ENCODE assay signal across 8 cellular contexts in the genomic region with DNA sequence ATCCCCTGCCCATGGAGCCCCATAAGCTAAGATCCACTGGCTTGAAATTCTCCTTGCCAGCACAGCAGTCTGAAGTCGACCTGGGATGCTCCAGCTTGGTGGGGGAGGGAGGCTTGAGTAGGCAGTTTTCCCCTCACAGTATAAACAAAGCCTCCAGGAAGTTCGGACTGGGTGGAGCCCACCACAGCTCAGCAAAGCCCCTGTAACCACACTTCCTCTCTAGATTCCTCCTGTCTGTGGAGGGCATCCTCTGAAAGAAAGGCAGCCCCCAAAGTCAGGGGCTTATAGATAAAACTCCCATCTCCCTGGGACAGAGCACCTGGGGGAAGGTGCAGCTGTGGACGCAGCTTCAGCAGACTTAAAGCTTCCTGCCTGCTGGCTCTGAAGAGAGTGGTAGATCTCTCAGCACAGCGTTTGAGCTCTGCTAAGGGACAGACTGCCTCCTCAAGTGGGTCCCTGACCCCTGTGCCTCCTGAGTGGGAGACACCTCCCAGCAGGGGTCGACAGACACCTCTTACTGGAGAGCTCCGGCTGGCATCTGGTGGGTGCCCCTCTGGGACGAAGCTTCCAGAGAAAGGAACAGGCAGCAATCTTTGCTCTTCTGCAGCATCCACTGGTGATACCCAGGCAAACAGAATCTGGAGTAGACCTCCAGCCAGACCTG.
A peak's percentile ranks its signal among the peaks of the same experiment; 100 is the strongest.
DNase-seq lines count a peak whose midpoint lies in the region; ATAC-seq and TF ChIP-seq lines count a peak whose summit lies in the region.
"Not testable (repeated sequence)": the region's sequence is repeated elsewhere in the genome, so short reads cannot be mapped to it uniquely, and the experiment has no call there.

No MANE protein-coding gene starts in this region.

- H3K27me3 ChIP-seq in DND-41 (ENCODE audit: insufficient read depth, low read length, poor library complexity); OCI-LY1 (ENCODE audit: insufficient read depth, low read length): not testable (repeated sequence)

- H4K20me1 ChIP-seq in DND-41 (ENCODE audit: insufficient read depth, low read length); OCI-LY1 (ENCODE audit: insufficient read depth, low read length): not testable (repeated sequence)

- H3K4me2 ChIP-seq in DND-41 (ENCODE audit: insufficient read depth, low read length) = peak overlapping the region; percentile 57
- H3K4me2 ChIP-seq in OCI-LY1 (ENCODE audit: low read length) = peak overlapping the region; percentile 50

- H3K4me3 ChIP-seq in DND-41 (ENCODE audit: low read depth in 1 of 2, low read length in 2 of 2) = peak overlapping the region in 1 of 2 experiments; percentile 37; a peak in 2 of 4 replicates
- peak overlapping the region; percentile 26 for H3K4me3 ChIP-seq in OCI-LY1 (ENCODE audit: low read depth, low read length, poor library complexity, severe bottlenecking)

- not testable (repeated sequence) for H3K36me3 ChIP-seq in DND-41 (ENCODE audit: insufficient read depth, low read length); OCI-LY1 (ENCODE audit: insufficient read depth, low read length)

- H3K4me1 Mint-ChIP-seq in WTC11 = peaks cover 29% of the 10 kb centered on the region
- peaks cover 23% of the 10 kb centered on the region for H3K4me1 Mint-ChIP-seq in activated T-helper 17 cell treated with anti-CD3 and anti-CD28 coated beads, Interleukin-2, amount 50 U/mL, for 72 hours
- H3K4me1 Mint-ChIP-seq in effector memory CD8-positive, alpha-beta T cell (ENCODE audit: low read depth in 2 of 2) = peaks cover 48 to 74% of the 10 kb centered on the region in 2 donors
- H3K4me1 Mint-ChIP-seq in natural killer cell = peaks cover 88 to 90% of the 10 kb centered on the region in 2 donors
- H3K4me1 Mint-ChIP-seq in stimulated activated naive CD8-positive, alpha-beta T cell treated with anti-CD3 and anti-CD28 coated beads, Interleukin-15, amount 100 ng/mL, for 72 hours = peaks cover 56% of the 10 kb centered on the region

- H3K9me3 Mint-ChIP-seq in WTC11 (peaks cover 35% of the 10 kb centered on the region), natural killer cell (peaks cover 19% of the 10 kb centered on the region in 2 donors)
- not testable (repeated sequence) for H3K9me3 Mint-ChIP-seq in activated T-helper 17 cell treated with anti-CD3 and anti-CD28 coated beads, Interleukin-2, amount 50 U/mL, for 72 hours; stimulated activated naive CD8-positive, alpha-beta T cell treated with anti-CD3 and anti-CD28 coated beads, Interleukin-15, amount 100 ng/mL, for 72 hours
- peaks cover 16 to 18% of the 10 kb centered on the region in 2 donors for H3K9me3 Mint-ChIP-seq in effector memory CD8-positive, alpha-beta T cell

- H3K9me3 ChIP-seq in DND-41 (ENCODE audit: insufficient read depth, low read length, severe bottlenecking); OCI-LY1 (ENCODE audit: low read length): not testable (repeated sequence)

- H3K4me1 ChIP-seq in DND-41 (ENCODE audit: insufficient read depth, low read length) (peaks cover 73% of the 10 kb centered on the region), OCI-LY1 (ENCODE audit: insufficient read depth, low read length, severe bottlenecking) (peaks cover 52% of the 10 kb centered on the region)

- DNase-seq in DND-41 = peak; percentile 91
- DNase-seq in WTC11 (ENCODE audit: low spot score); effector memory CD8-positive, alpha-beta T cell; left lobe of liver (ENCODE audit: low spot score); natural killer cell: not testable (repeated sequence)
- DNase-seq in stimulated activated naive CD8-positive, alpha-beta T cell treated with anti-CD3 and anti-CD28 coated beads, Interleukin-15, amount 100 ng/mL, for 72 hours = peak; percentile 9 to 14

- POLR2A ChIA-PET in WTC11 (lab: Charles Lee) = not testable (repeated sequence)

- peaks cover 76% of the 10 kb centered on the region for H3K79me2 ChIP-seq in DND-41 (ENCODE audit: insufficient read depth, low read length)
- H3K79me2 ChIP-seq in OCI-LY1 (ENCODE audit: insufficient read depth, low read length) = not testable (repeated sequence)

- intact Hi-C loops in natural killer cell (cut with micrococcal nuclease) = loop anchor here (1.0 to 5.0 kb wide), 4 partner anchors 23 to 118 kb away; no protein-coding TSS in a partner anchor

- peak; percentile 86 for ATAC-seq in DND-41 (ENCODE audit: insufficient read depth, low read depth)
- ATAC-seq in WTC11 = peak; percentile 84
- not testable (repeated sequence) for ATAC-seq in activated T-helper 17 cell treated with anti-CD3 and anti-CD28 coated beads, Interleukin-2, amount 50 U/mL, for 72 hours (replicated peaks)
- ATAC-seq in effector memory CD8-positive, alpha-beta T cell (replicated peaks) = peak; percentile 42
- ATAC-seq in left lobe of liver = peak; percentile 13
- peak; percentile 20 to 58 (median 42) for ATAC-seq in natural killer cell
- ATAC-seq in stimulated activated naive CD8-positive, alpha-beta T cell treated with anti-CD3 and anti-CD28 coated beads, Interleukin-15, amount 100 ng/mL, for 72 hours = peak; percentile 47

- H3K9ac ChIP-seq in DND-41 (ENCODE audit: low read depth, low read length) = peak overlapping the region; percentile 46
- H3K9ac ChIP-seq in OCI-LY1 (ENCODE audit: low read length) = not testable (repeated sequence)

- H2AFZ ChIP-seq in DND-41 (ENCODE audit: low read depth, low read length); OCI-LY1 (ENCODE audit: low read length): not testable (repeated sequence)

- peaks cover 22% of the 10 kb centered on the region for H3K36me3 Mint-ChIP-seq in WTC11
- H3K36me3 Mint-ChIP-seq in activated T-helper 17 cell treated with anti-CD3 and anti-CD28 coated beads, Interleukin-2, amount 50 U/mL, for 72 hours (ENCODE audit: low read depth); effector memory CD8-positive, alpha-beta T cell (ENCODE audit: insufficient read depth): not testable (repeated sequence)
- peaks cover 39% of the 10 kb centered on the region for H3K36me3 Mint-ChIP-seq in natural killer cell

- H3F3A ChIP-seq in OCI-LY1 (ENCODE audit: insufficient read depth, low read length) = not testable (repeated sequence)

- CTCF ChIA-PET in WTC11 (lab: Charles Lee) = not testable (repeated sequence)

- not testable (repeated sequence) for H3K4me3 Mint-ChIP-seq in WTC11
- peak overlapping the region; percentile 39 for H3K4me3 Mint-ChIP-seq in activated T-helper 17 cell treated with anti-CD3 and anti-CD28 coated beads, Interleukin-2, amount 50 U/mL, for 72 hours
- peak overlapping the region; percentile 78 to 82 for H3K4me3 Mint-ChIP-seq in effector memory CD8-positive, alpha-beta T cell
- peak overlapping the region; percentile 79 for H3K4me3 Mint-ChIP-seq in natural killer cell
- H3K4me3 Mint-ChIP-seq in stimulated activated naive CD8-positive, alpha-beta T cell treated with anti-CD3 and anti-CD28 coated beads, Interleukin-15, amount 100 ng/mL, for 72 hours = peak overlapping the region; percentile 68 to 79

- not testable (repeated sequence) for H3K9me2 ChIP-seq in OCI-LY1 (ENCODE audit: low read depth, low read length)

- H3K27ac Mint-ChIP-seq in WTC11 (0 out of 2 replicates have a peak overlapping the region, but pooled peaks have one; percentile 35), natural killer cell (peak overlapping the region; percentile 87 to 89)
- H3K27ac Mint-ChIP-seq in activated T-helper 17 cell treated with anti-CD3 and anti-CD28 coated beads, Interleukin-2, amount 50 U/mL, for 72 hours = not testable (repeated sequence)
- H3K27ac Mint-ChIP-seq in effector memory CD8-positive, alpha-beta T cell = peak overlapping the region; percentile 87 to 92
- peak overlapping the region; percentile 64 to 84 for H3K27ac Mint-ChIP-seq in stimulated activated naive CD8-positive, alpha-beta T cell treated with anti-CD3 and anti-CD28 coated beads, Interleukin-15, amount 100 ng/mL, for 72 hours

- H3K27ac ChIP-seq in DND-41 (ENCODE audit: low read length) = peak overlapping the region; percentile 88
- peak overlapping the region; percentile 73 for H3K27ac ChIP-seq in OCI-LY1 (ENCODE audit: low read depth, low read length, poor library complexity, severe bottlenecking)

- TF ChIP-seq CTCF in DND-41 (IDR thresholded peaks at IDR 0.05; ENCODE audit: borderline replicate concordance, extremely low read depth, low read length, poor library complexity, severe bottlenecking) (peak; percentile 64), OCI-LY1 (IDR thresholded peaks at IDR 0.05; ENCODE audit: low read length) (peak; percentile 22; the same call in 1 of the 2 replicates)
- not testable (repeated sequence) for TF ChIP-seq CTCF in WTC11 (IDR thresholded peaks at IDR 0.05); natural killer cell (IDR thresholded peaks at IDR 0.05)

- not testable (repeated sequence) for H3K27me3 Mint-ChIP-seq in WTC11 (ENCODE audit: low read depth); activated T-helper 17 cell treated with anti-CD3 and anti-CD28 coated beads, Interleukin-2, amount 50 U/mL, for 72 hours; effector memory CD8-positive, alpha-beta T cell; natural killer cell (ENCODE audit: low read depth in 2 of 2); stimulated activated naive CD8-positive, alpha-beta T cell treated with anti-CD3 and anti-CD28 coated beads, Interleukin-15, amount 100 ng/mL, for 72 hours
